8 cellular contexts compared by ENCODE assay signal in genomic region chr12:83225806-83226205, GRCh38.
"Had no signal": no experiment of that assay in that cellular context is flagged by ENCODE, and none has a peak within 500 bp of the region (broad histone marks: within the 10 kb centered on the region; RNA-seq: fewer than 3 reads in every experiment).

No MANE protein-coding gene starts in this region.

- DNase-seq: H9, HCEC 1CT, KBM-7 had no signal

- H3K27ac Mint-ChIP-seq: GM23338, H9 had no signal

- H3K9ac ChIP-seq: KMS-11 had no signal

- H3K4me3 Mint-ChIP-seq: GM23338, H9 had no signal

- ATAC-seq: GM23338 had no signal

- H3K4me3 ChIP-seq: GM23338 had no signal

- H3K27ac ChIP-seq: KMS-11 had no signal

- FAIRE-seq: H1, H54, HTR-8/SVneo had no signal

- H3K4me2 ChIP-seq: GM23338, KMS-11 had no signal

- H2AFZ ChIP-seq: GM23338 had no signal

- H3K4me1 Mint-ChIP-seq: GM23338, H9 had no signal
